ENCODE assay signal across 1 cellular context in the genomic region with DNA sequence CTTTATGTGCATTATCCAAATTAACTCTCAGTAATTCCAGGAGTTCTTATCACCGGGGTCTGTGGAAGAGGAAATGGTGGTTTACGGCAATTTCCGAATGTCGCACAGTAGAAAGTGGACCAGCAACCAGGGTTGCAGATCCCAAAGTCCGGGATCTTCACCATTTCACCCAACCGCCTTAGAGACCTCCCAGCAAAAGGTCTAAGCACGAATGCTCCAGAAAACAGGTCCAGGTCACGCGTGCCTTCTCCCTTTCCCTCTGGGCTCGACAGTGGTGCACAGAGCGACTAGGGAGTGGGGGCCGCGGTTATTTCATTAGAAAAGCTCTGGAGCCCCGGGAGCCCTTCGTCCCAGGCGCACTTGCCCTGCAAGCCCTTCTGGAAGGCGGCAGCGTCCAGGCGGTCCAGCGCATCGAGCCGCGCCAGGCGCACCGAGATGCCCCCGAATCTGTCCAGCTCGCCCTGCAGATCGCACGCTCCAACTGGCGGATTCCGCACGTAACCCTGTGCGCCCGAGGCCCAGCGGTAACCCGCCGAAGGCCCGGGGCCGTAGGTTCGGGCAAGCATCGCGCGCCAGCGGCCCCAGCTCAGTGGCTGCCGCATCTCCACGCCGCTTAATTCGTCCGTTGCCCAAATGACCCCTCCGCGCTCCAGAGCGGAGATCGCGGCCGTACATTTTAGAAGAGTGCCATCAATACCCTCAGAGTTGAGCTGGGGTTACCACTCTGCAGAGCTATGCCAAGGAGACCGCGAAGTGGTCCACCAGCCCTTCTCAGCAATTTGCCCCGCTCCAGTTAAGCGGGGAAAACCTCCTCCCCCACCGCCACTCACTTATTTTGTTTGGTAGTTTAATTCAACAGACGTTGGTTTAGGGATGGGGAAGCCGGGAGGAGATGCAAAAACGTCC.
TF ChIP-seq lines count a peak whose summit lies in the region.

A gene with protein sequence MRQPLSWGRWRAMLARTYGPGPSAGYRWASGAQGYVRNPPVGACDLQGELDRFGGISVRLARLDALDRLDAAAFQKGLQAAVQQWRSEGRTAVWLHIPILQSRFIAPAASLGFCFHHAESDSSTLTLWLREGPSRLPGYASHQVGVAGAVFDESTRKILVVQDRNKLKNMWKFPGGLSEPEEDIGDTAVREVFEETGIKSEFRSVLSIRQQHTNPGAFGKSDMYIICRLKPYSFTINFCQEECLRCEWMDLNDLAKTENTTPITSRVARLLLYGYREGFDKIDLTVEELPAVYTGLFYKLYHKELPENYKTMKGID (minus strand): TSS at position 627 of the 906 bp plus-strand sequence. CDS start 25 bp downstream, at position 602.

TF ChIP-seq in K562, 482 proteins besides CTCF, POLR2A, EP300 and RAD21 (continued from another document and continues in another):
- TF ChIP-seq, protein P1, sequence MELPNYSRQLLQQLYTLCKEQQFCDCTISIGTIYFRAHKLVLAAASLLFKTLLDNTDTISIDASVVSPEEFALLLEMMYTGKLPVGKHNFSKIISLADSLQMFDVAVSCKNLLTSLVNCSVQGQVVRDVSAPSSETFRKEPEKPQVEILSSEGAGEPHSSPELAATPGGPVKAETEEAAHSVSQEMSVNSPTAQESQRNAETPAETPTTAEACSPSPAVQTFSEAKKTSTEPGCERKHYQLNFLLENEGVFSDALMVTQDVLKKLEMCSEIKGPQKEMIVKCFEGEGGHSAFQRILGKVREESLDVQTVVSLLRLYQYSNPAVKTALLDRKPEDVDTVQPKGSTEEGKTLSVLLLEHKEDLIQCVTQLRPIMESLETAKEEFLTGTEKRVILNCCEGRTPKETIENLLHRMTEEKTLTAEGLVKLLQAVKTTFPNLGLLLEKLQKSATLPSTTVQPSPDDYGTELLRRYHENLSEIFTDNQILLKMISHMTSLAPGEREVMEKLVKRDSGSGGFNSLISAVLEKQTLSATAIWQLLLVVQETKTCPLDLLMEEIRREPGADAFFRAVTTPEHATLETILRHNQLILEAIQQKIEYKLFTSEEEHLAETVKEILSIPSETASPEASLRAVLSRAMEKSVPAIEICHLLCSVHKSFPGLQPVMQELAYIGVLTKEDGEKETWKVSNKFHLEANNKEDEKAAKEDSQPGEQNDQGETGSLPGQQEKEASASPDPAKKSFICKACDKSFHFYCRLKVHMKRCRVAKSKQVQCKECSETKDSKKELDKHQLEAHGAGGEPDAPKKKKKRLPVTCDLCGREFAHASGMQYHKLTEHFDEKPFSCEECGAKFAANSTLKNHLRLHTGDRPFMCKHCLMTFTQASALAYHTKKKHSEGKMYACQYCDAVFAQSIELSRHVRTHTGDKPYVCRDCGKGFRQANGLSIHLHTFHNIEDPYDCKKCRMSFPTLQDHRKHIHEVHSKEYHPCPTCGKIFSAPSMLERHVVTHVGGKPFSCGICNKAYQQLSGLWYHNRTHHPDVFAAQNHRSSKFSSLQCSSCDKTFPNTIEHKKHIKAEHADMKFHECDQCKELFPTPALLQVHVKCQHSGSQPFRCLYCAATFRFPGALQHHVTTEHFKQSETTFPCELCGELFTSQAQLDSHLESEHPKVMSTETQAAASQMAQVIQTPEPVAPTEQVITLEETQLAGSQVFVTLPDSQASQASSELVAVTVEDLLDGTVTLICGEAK (IDR thresholded peaks at IDR 0.05), result 0 out of 2 replicates have a peak, but pooled peaks have one; percentile 22
- TF ChIP-seq, protein P1 (CRISPR knock-in tag; IDR thresholded peaks at IDR 0.05), result no peak; the same call in 1 of the 2 replicates
- TF ChIP-seq CHD1 (IDR thresholded peaks at IDR 0.05; ENCODE audit: low read length), result no peak
- TF ChIP-seq RCOR1 (IDR thresholded peaks at IDR 0.05; ENCODE audit: borderline replicate concordance in 1 of 2, low read depth in 2 of 2, low read length in 2 of 2), result 0 out of 4 replicates have a peak, but pooled peaks of 1 of the 2 experiments have one; percentile 26
- TF ChIP-seq NFIC (IDR thresholded peaks at IDR 0.05), result no peak
- no peak for TF ChIP-seq CBFA2T3 (IDR thresholded peaks at IDR 0.05)
- TF ChIP-seq PRPF4 (IDR thresholded peaks at IDR 0.05; ENCODE audit: insufficient read depth, low read depth, low read length, poor library complexity, severe bottlenecking), result no peak
- TF ChIP-seq ZBTB7A (IDR thresholded peaks at IDR 0.05; ENCODE audit: borderline replicate concordance, control insufficient read depth, low read depth, low read length), result no peak
- TF ChIP-seq ZFX (CRISPR knock-in tag; IDR thresholded peaks at IDR 0.05), result peak; percentile 74
- TF ChIP-seq, protein P2, sequence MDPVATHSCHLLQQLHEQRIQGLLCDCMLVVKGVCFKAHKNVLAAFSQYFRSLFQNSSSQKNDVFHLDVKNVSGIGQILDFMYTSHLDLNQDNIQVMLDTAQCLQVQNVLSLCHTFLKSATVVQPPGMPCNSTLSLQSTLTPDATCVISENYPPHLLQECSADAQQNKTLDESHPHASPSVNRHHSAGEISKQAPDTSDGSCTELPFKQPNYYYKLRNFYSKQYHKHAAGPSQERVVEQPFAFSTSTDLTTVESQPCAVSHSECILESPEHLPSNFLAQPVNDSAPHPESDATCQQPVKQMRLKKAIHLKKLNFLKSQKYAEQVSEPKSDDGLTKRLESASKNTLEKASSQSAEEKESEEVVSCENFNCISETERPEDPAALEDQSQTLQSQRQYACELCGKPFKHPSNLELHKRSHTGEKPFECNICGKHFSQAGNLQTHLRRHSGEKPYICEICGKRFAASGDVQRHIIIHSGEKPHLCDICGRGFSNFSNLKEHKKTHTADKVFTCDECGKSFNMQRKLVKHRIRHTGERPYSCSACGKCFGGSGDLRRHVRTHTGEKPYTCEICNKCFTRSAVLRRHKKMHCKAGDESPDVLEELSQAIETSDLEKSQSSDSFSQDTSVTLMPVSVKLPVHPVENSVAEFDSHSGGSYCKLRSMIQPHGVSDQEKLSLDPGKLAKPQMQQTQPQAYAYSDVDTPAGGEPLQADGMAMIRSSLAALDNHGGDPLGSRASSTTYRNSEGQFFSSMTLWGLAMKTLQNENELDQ (CRISPR knock-in tag; IDR thresholded peaks at IDR 0.05; ENCODE audit: borderline replicate concordance), result 0 out of 2 replicates have a peak, but pooled peaks have one; percentile 25
- TF ChIP-seq NR2F6 (CRISPR knock-in tag; IDR thresholded peaks at IDR 0.05), result no peak
- TF ChIP-seq MXI1 (IDR thresholded peaks at IDR 0.05; ENCODE audit: low read depth, low read length), result 0 out of 2 replicates have a peak, but pooled peaks have one; percentile 11
- no peak for TF ChIP-seq NONO (IDR thresholded peaks at IDR 0.05; ENCODE audit: low read depth in 2 of 2, low read length in 1 of 2)
- TF ChIP-seq, protein P3, sequence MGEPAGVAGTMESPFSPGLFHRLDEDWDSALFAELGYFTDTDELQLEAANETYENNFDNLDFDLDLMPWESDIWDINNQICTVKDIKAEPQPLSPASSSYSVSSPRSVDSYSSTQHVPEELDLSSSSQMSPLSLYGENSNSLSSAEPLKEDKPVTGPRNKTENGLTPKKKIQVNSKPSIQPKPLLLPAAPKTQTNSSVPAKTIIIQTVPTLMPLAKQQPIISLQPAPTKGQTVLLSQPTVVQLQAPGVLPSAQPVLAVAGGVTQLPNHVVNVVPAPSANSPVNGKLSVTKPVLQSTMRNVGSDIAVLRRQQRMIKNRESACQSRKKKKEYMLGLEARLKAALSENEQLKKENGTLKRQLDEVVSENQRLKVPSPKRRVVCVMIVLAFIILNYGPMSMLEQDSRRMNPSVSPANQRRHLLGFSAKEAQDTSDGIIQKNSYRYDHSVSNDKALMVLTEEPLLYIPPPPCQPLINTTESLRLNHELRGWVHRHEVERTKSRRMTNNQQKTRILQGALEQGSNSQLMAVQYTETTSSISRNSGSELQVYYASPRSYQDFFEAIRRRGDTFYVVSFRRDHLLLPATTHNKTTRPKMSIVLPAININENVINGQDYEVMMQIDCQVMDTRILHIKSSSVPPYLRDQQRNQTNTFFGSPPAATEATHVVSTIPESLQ (CRISPR knock-in tag; IDR thresholded peaks at IDR 0.05), result 0 out of 2 replicates have a peak, but pooled peaks have one; percentile 80
- no peak for TF ChIP-seq SREBF1 (IDR thresholded peaks at IDR 0.05; ENCODE audit: borderline replicate concordance, low read depth, low read length)
- TF ChIP-seq, protein P4, sequence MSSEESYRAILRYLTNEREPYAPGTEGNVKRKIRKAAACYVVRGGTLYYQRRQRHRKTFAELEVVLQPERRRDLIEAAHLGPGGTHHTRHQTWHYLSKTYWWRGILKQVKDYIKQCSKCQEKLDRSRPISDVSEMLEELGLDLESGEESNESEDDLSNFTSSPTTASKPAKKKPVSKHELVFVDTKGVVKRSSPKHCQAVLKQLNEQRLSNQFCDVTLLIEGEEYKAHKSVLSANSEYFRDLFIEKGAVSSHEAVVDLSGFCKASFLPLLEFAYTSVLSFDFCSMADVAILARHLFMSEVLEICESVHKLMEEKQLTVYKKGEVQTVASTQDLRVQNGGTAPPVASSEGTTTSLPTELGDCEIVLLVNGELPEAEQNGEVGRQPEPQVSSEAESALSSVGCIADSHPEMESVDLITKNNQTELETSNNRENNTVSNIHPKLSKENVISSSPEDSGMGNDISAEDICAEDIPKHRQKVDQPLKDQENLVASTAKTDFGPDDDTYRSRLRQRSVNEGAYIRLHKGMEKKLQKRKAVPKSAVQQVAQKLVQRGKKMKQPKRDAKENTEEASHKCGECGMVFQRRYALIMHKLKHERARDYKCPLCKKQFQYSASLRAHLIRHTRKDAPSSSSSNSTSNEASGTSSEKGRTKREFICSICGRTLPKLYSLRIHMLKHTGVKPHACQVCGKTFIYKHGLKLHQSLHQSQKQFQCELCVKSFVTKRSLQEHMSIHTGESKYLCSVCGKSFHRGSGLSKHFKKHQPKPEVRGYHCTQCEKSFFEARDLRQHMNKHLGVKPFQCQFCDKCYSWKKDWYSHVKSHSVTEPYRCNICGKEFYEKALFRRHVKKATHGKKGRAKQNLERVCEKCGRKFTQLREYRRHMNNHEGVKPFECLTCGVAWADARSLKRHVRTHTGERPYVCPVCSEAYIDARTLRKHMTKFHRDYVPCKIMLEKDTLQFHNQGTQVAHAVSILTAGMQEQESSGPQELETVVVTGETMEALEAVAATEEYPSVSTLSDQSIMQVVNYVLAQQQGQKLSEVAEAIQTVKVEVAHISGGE (CRISPR knock-in tag; IDR thresholded peaks at IDR 0.05), result no peak
- peak; percentile 41 for TF ChIP-seq PCBP1 (IDR thresholded peaks at IDR 0.05; ENCODE audit: low read depth, low read length, poor library complexity, severe bottlenecking)
- TF ChIP-seq NFIX (CRISPR knock-in tag; IDR thresholded peaks at IDR 0.05; ENCODE audit: low read depth), result no peak
- TF ChIP-seq, protein P5, sequence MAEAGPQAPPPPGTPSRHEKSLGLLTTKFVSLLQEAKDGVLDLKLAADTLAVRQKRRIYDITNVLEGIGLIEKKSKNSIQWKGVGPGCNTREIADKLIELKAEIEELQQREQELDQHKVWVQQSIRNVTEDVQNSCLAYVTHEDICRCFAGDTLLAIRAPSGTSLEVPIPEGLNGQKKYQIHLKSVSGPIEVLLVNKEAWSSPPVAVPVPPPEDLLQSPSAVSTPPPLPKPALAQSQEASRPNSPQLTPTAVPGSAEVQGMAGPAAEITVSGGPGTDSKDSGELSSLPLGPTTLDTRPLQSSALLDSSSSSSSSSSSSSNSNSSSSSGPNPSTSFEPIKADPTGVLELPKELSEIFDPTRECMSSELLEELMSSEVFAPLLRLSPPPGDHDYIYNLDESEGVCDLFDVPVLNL (CRISPR knock-in tag; IDR thresholded peaks at IDR 0.05; ENCODE audit: low read depth), result no peak
- peak; percentile 32; the same call in 1 of the 2 replicates for TF ChIP-seq CREB1 (IDR thresholded peaks at IDR 0.05)
- peak; percentile 42 for TF ChIP-seq CREB1 (CRISPR knock-in tag; IDR thresholded peaks at IDR 0.05)
- TF ChIP-seq, protein P6, sequence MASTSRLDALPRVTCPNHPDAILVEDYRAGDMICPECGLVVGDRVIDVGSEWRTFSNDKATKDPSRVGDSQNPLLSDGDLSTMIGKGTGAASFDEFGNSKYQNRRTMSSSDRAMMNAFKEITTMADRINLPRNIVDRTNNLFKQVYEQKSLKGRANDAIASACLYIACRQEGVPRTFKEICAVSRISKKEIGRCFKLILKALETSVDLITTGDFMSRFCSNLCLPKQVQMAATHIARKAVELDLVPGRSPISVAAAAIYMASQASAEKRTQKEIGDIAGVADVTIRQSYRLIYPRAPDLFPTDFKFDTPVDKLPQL (IDR thresholded peaks at IDR 0.05; ENCODE audit: extremely low read depth, insufficient read length), result no peak
- TF ChIP-seq RNF2 (IDR thresholded peaks at IDR 0.05), result no peak
- TF ChIP-seq EZH2 (IDR thresholded peaks at IDR 0.05; ENCODE audit: borderline replicate concordance, low read depth, low read length), result no peak
- TF ChIP-seq ZNF124 (CRISPR knock-in tag; IDR thresholded peaks at IDR 0.05), result no peak
- TF ChIP-seq TCF7L2 (IDR thresholded peaks at IDR 0.05; ENCODE audit: low read depth, low read length), result no peak
- no peak for TF ChIP-seq ZNF212 (CRISPR knock-in tag; IDR thresholded peaks at IDR 0.05)
- TF ChIP-seq, protein P7, sequence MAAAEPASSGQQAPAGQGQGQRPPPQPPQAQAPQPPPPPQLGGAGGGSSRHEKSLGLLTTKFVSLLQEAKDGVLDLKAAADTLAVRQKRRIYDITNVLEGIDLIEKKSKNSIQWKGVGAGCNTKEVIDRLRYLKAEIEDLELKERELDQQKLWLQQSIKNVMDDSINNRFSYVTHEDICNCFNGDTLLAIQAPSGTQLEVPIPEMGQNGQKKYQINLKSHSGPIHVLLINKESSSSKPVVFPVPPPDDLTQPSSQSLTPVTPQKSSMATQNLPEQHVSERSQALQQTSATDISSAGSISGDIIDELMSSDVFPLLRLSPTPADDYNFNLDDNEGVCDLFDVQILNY (CRISPR knock-in tag; IDR thresholded peaks at IDR 0.05), result no peak
